8 cellular contexts compared by ENCODE assay signal in genomic region chr2:61426267-61426897, GRCh38. TPM values are rescaled to one million over a fixed set of nuclear protein-coding genes. Genes with fewer than 3 reads are reported as not detected.
DNase-seq lines count a peak whose midpoint lies in the region; ATAC-seq, FAIRE-seq and TF ChIP-seq lines count a peak whose summit lies in the region.

No MANE protein-coding gene starts in this region.

- H3K27me3 ChIP-seq in astrocyte (ENCODE audit: insufficient read depth, low read length), result no peaks in the 10 kb centered on the region

- H4K20me1 ChIP-seq in astrocyte (ENCODE audit: insufficient read depth, low read length), result peaks cover 90% of the 10 kb centered on the region

- no peaks in the 10 kb centered on the region for H3K9me3 ChIP-seq in astrocyte (ENCODE audit: insufficient read depth, low read depth, low read length)

- H3K27ac Mint-ChIP-seq in astrocyte (ENCODE audit: unreplicated experiment), result peak overlapping the region; percentile 10

- peak; percentile 17 for DNase-seq in CMK (ENCODE audit: low read depth)
- DNase-seq in T-helper 2 cell, result peak; percentile 35 to 84 (median 56)
- no peak for DNase-seq in astrocyte (ENCODE audit: low read depth)
- peak; percentile 57 for DNase-seq in left kidney (ENCODE audit: low read depth, low spot score)
- DNase-seq in stimulated activated CD8-positive, alpha-beta memory T cell treated with anti-CD3 and anti-CD28 coated beads, Interleukin-4, amount 100 ng/mL, for 1 hour (ENCODE audit: low read depth in 2 of 2, low spot score in 1 of 2), result peak; percentile 41 to 57
- no peak for DNase-seq in cerebellum (ENCODE audit: low spot score)

- H3K4me1 ChIP-seq in astrocyte (ENCODE audit: insufficient read depth, low read length), result peaks cover 8% of the 10 kb centered on the region

- H2AFZ ChIP-seq in astrocyte (ENCODE audit: low read depth, low read length), result no peak overlapping the region

- H3K27me3 Mint-ChIP-seq in astrocyte (ENCODE audit: low read depth, unreplicated experiment), result no peaks in the 10 kb centered on the region

- no peak overlapping the region for H3K4me3 Mint-ChIP-seq in astrocyte (ENCODE audit: unreplicated experiment)

- no peak for FAIRE-seq in astrocyte (lab: Jason Lieb, UNC)

- H3K36me3 Mint-ChIP-seq in astrocyte (ENCODE audit: low read depth, unreplicated experiment), result peaks cover 6% of the 10 kb centered on the region

- H3K9ac ChIP-seq in astrocyte (ENCODE audit: low read length), result no peak overlapping the region

- TF ChIP-seq CTCF in astrocyte (IDR thresholded peaks at IDR 0.05; ENCODE audit: insufficient read depth, low read depth, low read length), result peak; percentile 42

- peaks cover 18% of the 10 kb centered on the region for H3K4me1 Mint-ChIP-seq in astrocyte (ENCODE audit: low read depth, unreplicated experiment)

- peaks cover 2% of the 10 kb centered on the region for H3K9me3 Mint-ChIP-seq in astrocyte (ENCODE audit: unreplicated experiment)

- no peak overlapping the region for H3K4me2 ChIP-seq in astrocyte (ENCODE audit: low read length)

- H3K79me2 ChIP-seq in astrocyte (ENCODE audit: insufficient read depth, low read length), result peaks cover 98% of the 10 kb centered on the region

- ATAC-seq in GM19452 (IDR thresholded peaks at IDR 0.05; ENCODE audit: unreplicated experiment) (peak; percentile 84), HG03520 (IDR thresholded peaks at IDR 0.05; ENCODE audit: unreplicated experiment) (peak; percentile 52)

- H3K4me3 ChIP-seq in astrocyte (ENCODE audit: insufficient read depth, low read depth, low read length), result no peak overlapping the region

- H3K27ac ChIP-seq in astrocyte (ENCODE audit: low read depth, low read length), result no peak overlapping the region

- H3K36me3 ChIP-seq in astrocyte (ENCODE audit: insufficient read depth, low read length), result no peaks in the 10 kb centered on the region

RNA-seq across cellular contexts. Expression of gene USP34, which starts 44.5 kb away (rescaled TPM):
- total RNA-seq in astrocyte (92.6 and 99.9 TPM in 2 replicates), cerebellum (246 TPM)

Comparison
In these comparisons a context has a peak if more than half of its experiments do, and no peak if none do; other contexts are left out.
1. DNase-seq: peak in CMK (single experiment), T-helper 2 cell (5 of 5), left kidney (single experiment) and stimulated activated CD8-positive, alpha-beta memory T cell treated with anti-CD3 and anti-CD28 coated beads, Interleukin-4, amount 100 ng/mL, for 1 hour (2 of 2); none in astrocyte (single experiment) and cerebellum (single experiment).